7 cellular contexts compared by ENCODE assay signal in genomic region chr17:50630524-50631194, GRCh38. TPM values are rescaled to one million over a fixed set of nuclear protein-coding genes. Genes with fewer than 3 reads are reported as not detected.
DNase-seq lines count a peak whose midpoint lies in the region; ATAC-seq, FAIRE-seq and TF ChIP-seq lines count a peak whose summit lies in the region.

No MANE protein-coding gene starts in this region.

- H3K4me3 ChIP-seq in epithelial cell of proximal tubule (ENCODE audit: low read depth, low read length) (no peak overlapping the region), psoas muscle (no peak overlapping the region)

- intact Hi-C loops in psoas muscle (cut with DNase I) = loop anchor here in 1 of 2 donors (5.0 kb wide), 1 partner anchor 52 kb away; no protein-coding TSS in a partner anchor

- peaks cover 0 to 57% (median 16%) of the 10 kb centered on the region in 3 donors for H3K27me3 ChIP-seq in psoas muscle (ENCODE audit: insufficient read depth in 3 of 3, low read length in 2 of 3)

- H3K4me1 ChIP-seq in psoas muscle = peaks cover 10% of the 10 kb centered on the region

- WGBS in psoas muscle, 3 donors = 53 to 61% (median 57%) methylated on average over 7 of the region's 7 CpGs

- DNase-seq in GM12891 (ENCODE audit: insufficient read length, low spot score) = peak; percentile 65
- DNase-seq in NCI-H2227 (lab: John Stamatoyannopoulos, UW; ENCODE audit: unreplicated experiment) = peak; percentile 36
- DNase-seq in activated CD8-positive, alpha-beta memory T cell treated with anti-CD3 and anti-CD28 coated beads for 48 hours (ENCODE audit: low read depth in 2 of 3, low spot score in 2 of 3) = peak; percentile 13 to 40 (median 36)
- no peak for DNase-seq in epithelial cell of proximal tubule (ENCODE audit: low read depth)
- DNase-seq in psoas muscle = peak in 1 of 2 donors; percentile 64
- DNase-seq in mesenteric fat pad (ENCODE audit: low spot score) = no peak

- peak; percentile 79 for FAIRE-seq in GM12891 (lab: Jason Lieb, UNC)

- TF ChIP-seq CTCF in epithelial cell of proximal tubule (conservative IDR thresholded peaks at IDR 0.05; ENCODE audit: low read depth, low read length) = peak; percentile 91
- peak; percentile 66 for TF ChIP-seq CTCF in psoas muscle (IDR thresholded peaks at IDR 0.05)

- H3K27ac ChIP-seq in psoas muscle = no peak overlapping the region

- no peaks in the 10 kb centered on the region for H3K36me3 ChIP-seq in psoas muscle (ENCODE audit: insufficient read depth in 1 of 2, low read depth in 1 of 2)

- H3K9me3 ChIP-seq in psoas muscle = no peaks in the 10 kb centered on the region

- ATAC-seq in psoas muscle (peak; percentile 63 to 70 (median 66)), HG02981 (IDR thresholded peaks at IDR 0.05; ENCODE audit: unreplicated experiment) (no peak)

- no peak for TF ChIP-seq POLR2A in GM12891 (IDR thresholded peaks at IDR 0.05; ENCODE audit: low read depth, low read length)

TF ChIP-seq in GM12891, 5 proteins besides CTCF, POLR2A, EP300 and RAD21:
- no peak for TF ChIP-seq TAF1 (IDR thresholded peaks at IDR 0.05; ENCODE audit: low read depth, low read length)
- TF ChIP-seq POU2F2 (IDR thresholded peaks at IDR 0.05; ENCODE audit: low read depth, low read length) = no peak
- no peak for TF ChIP-seq POLR2AphosphoS5 (IDR thresholded peaks at IDR 0.05; ENCODE audit: low read depth, low read length)
- no peak for TF ChIP-seq SPI1 (IDR thresholded peaks at IDR 0.05; ENCODE audit: low read depth, low read length)
- no peak for TF ChIP-seq PAX5 (IDR thresholded peaks at IDR 0.05; ENCODE audit: insufficient read depth, low read length, severe bottlenecking)
TF ChIP-seq in GM12891: peak in this region for 0.

RNA-seq across cellular contexts. Expression of gene ABCC3, which starts 4.0 kb away (rescaled TPM):
- not detected for polyA plus RNA-seq in GM12891 (2012; ENCODE audit: low read depth, missing spikeins)
- total RNA-seq in epithelial cell of proximal tubule (6.3 and 6.6 TPM in 2 replicates), psoas muscle (1 to 10 TPM in 2 of 4 donors, under 1 TPM in 2; 0.36 to 1.6 (median 0.94) TPM), mesenteric fat pad (52.8 TPM)
- polyA plus RNA-seq in psoas muscle = 1 to 10 TPM in 1 of 3 donors, under 1 TPM in 2; 0.39 to 1.2 (median 0.45) TPM

Comparison
In these comparisons a context has a peak if more than half of its experiments do, and no peak if none do; other contexts are left out.
1. DNase-seq: peak in GM12891 (single experiment), NCI-H2227 (single experiment) and activated CD8-positive, alpha-beta memory T cell treated with anti-CD3 and anti-CD28 coated beads for 48 hours (3 of 3); none in epithelial cell of proximal tubule (single experiment) and mesenteric fat pad (single experiment).